ENCODE assay signal across 8 cellular contexts in the genomic region with DNA sequence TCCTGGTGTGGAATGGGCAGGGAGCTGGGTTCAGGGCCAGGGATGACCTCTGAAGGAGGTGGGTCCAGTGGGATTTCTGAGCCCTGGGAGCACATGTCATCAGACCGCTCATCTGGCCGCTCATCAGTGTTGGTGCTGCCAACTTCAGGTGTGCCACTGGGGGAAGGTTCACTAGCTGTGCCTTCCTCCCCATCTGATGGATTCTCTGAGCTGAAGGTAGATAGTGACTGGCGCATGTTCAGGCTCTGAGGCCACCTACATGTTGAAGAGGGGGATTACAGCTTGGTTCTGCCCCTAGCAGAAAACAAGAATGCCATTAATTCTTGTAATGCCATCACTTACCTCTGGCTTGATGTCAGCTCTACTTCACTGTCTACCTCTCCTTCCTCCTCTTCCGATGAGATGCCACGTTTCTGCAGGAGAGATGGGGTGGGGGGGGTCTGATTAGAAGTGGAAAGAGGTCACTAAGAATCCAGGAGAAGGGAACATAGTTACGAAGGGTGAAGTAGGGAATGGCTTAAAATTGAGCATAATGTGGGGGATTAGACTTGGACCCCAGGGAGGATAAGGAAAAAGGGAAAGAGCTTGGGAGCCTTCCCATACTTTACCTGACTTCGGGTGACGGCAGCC. TPM values are rescaled to one million over a fixed set of nuclear protein-coding genes. Genes with fewer than 3 reads are reported as not detected.
DNase-seq lines count a peak whose midpoint lies in the region; ATAC-seq and TF ChIP-seq lines count a peak whose summit lies in the region.

No MANE protein-coding gene starts in this region.

- H3K36me3 ChIP-seq in OCI-LY3 (replicated peaks; ENCODE audit: low read depth, low read length) (peaks cover 47% of the 10 kb centered on the region), smooth muscle cell (ENCODE audit: low read depth) (no peaks in the 10 kb centered on the region), testis (ENCODE audit: low read depth, missing control alignments) (no peaks in the 10 kb centered on the region)

- H3K4me3 ChIP-seq in OCI-LY3 (ENCODE audit: low read length) (no peak overlapping the region), smooth muscle cell (no peak overlapping the region), testis (no peak overlapping the region)

- H3K27me3 Mint-ChIP-seq in endothelial cell (ENCODE audit: unreplicated experiment), result peaks cover 21% of the 10 kb centered on the region

- no peak overlapping the region for H3K27ac ChIP-seq in OCI-LY3 (ENCODE audit: low read length)
- peak overlapping the region; percentile 17 for H3K27ac ChIP-seq in smooth muscle cell (ENCODE audit: low read depth)
- H3K27ac ChIP-seq in testis, result no peak overlapping the region

- TF ChIP-seq POLR2A in testis (IDR thresholded peaks at IDR 0.05), result no peak

- H3K27ac Mint-ChIP-seq in endothelial cell (ENCODE audit: unreplicated experiment), result peak overlapping the region; percentile 4

- peak; percentile 27 for DNase-seq in SIG-M5 treated with dmso at 0.1 percent for 504 hours (lab: John Stamatoyannopoulos, UW; ENCODE audit: unreplicated experiment)
- DNase-seq in SIG-M5 (lab: John Stamatoyannopoulos, UW), result no peak
- DNase-seq in endothelial cell (ENCODE audit: low spot score), result no peak
- DNase-seq in smooth muscle cell (lab: John Stamatoyannopoulos, UW; ENCODE audit: unreplicated experiment), result no peak
- DNase-seq in NCI-H1694 treated with DMSO at 0.1 percent for 48 hours (lab: John Stamatoyannopoulos, UW), result no peak
- no peak for DNase-seq in testis

- TF ChIP-seq CTCF in OCI-LY3 (IDR thresholded peaks at IDR 0.05; ENCODE audit: low read depth, low read length), result peak; percentile 19
- TF ChIP-seq CTCF in endothelial cell (IDR thresholded peaks at IDR 0.05; ENCODE audit: unreplicated experiment), result peak; percentile 22
- no peak for TF ChIP-seq CTCF in smooth muscle cell (IDR thresholded peaks at IDR 0.05; ENCODE audit: borderline replicate concordance, insufficient read depth, poor library complexity, severe bottlenecking)
- TF ChIP-seq CTCF in testis (IDR thresholded peaks at IDR 0.05), result no peak

- H3K79me2 ChIP-seq in OCI-LY3 (ENCODE audit: low read length), result peaks cover 12% of the 10 kb centered on the region
- H3K79me2 ChIP-seq in smooth muscle cell (ENCODE audit: low read depth), result peaks cover 8% of the 10 kb centered on the region

- no peaks in the 10 kb centered on the region for H3K27me3 ChIP-seq in OCI-LY3 (ENCODE audit: low read depth, low read length)
- no peaks in the 10 kb centered on the region for H3K27me3 ChIP-seq in smooth muscle cell (ENCODE audit: low read depth)
- H3K27me3 ChIP-seq in testis, result no peaks in the 10 kb centered on the region

- intact Hi-C loops in testis (cut with DNase I; ENCODE audit: low total_unique reads), result no loop called here

- H2AFZ ChIP-seq in OCI-LY3 (ENCODE audit: low read depth, low read length) (no peak overlapping the region), smooth muscle cell (ENCODE audit: low read depth) (no peak overlapping the region)

- no peak overlapping the region for H3K4me3 Mint-ChIP-seq in endothelial cell (ENCODE audit: unreplicated experiment)

- H3K9me3 Mint-ChIP-seq in endothelial cell (ENCODE audit: unreplicated experiment), result no peaks in the 10 kb centered on the region

- peaks cover 59% of the 10 kb centered on the region for H3F3A ChIP-seq in smooth muscle cell (ENCODE audit: low read depth)

- peaks cover 2% of the 10 kb centered on the region for H3K4me1 Mint-ChIP-seq in endothelial cell (ENCODE audit: unreplicated experiment)

- WGBS in smooth muscle cell (ENCODE audit: low lambda C conversion rate), result 82% methylated on average over 8 of the region's 8 CpGs
- 64 to 84% methylated on average over 6 to 8 of the region's 8 CpGs for WGBS in testis, 2 donors

- H3K4me1 ChIP-seq in OCI-LY3 (ENCODE audit: low read length) (0 out of 2 replicates have a peak, but pooled peaks cover 4% of the 10 kb centered on the region), smooth muscle cell (ENCODE audit: low read depth) (no peaks in the 10 kb centered on the region), testis (peaks cover 14% of the 10 kb centered on the region)

- no peak for ATAC-seq in GM21528 (IDR thresholded peaks at IDR 0.05; ENCODE audit: low FRiP score, unreplicated experiment)

- no peak overlapping the region for H3K9ac ChIP-seq in OCI-LY3 (ENCODE audit: low read length)
- H3K9ac ChIP-seq in smooth muscle cell (ENCODE audit: low read depth), result no peak overlapping the region

- H4K20me1 ChIP-seq in OCI-LY3 (ENCODE audit: insufficient read depth, low read length) (peaks cover 46% of the 10 kb centered on the region), smooth muscle cell (ENCODE audit: low read depth) (peaks cover 100% of the 10 kb centered on the region)

- peaks cover 28% of the 10 kb centered on the region for H3K36me3 Mint-ChIP-seq in endothelial cell (ENCODE audit: low read depth, unreplicated experiment)

- no peaks in the 10 kb centered on the region for H3K9me3 ChIP-seq in OCI-LY3 (ENCODE audit: insufficient read depth, low read length)
- no peaks in the 10 kb centered on the region for H3K9me3 ChIP-seq in smooth muscle cell (replicated peaks; ENCODE audit: low read depth)
- no peaks in the 10 kb centered on the region for H3K9me3 ChIP-seq in testis

- H3K4me2 ChIP-seq in OCI-LY3 (ENCODE audit: low read length), result no peak overlapping the region
- H3K4me2 ChIP-seq in smooth muscle cell, result no peak overlapping the region

RNA-seq across cellular contexts. Expression of a gene that starts 17.2 kb away (rescaled TPM):
- total RNA-seq in endothelial cell (ENCODE audit: unreplicated experiment), result 20.9 TPM
- 11.9 and 34.6 TPM in 2 replicates for total RNA-seq in smooth muscle cell
- 15.1 and 25.3 TPM in 2 replicates for polyA plus RNA-seq in smooth muscle cell
- 10 to 100 TPM; 52.2 to 56.7 TPM for total RNA-seq in testis
- 28.5 TPM for polyA plus RNA-seq in testis (ENCODE audit: insufficient read depth, low read depth, low replicate concordance)

RNA-seq across cellular contexts. Expression of a gene that starts 19.0 kb away (rescaled TPM):
- total RNA-seq in endothelial cell (ENCODE audit: unreplicated experiment) (45.3 TPM), smooth muscle cell (21.3 and 31.8 TPM in 2 replicates), testis (10 to 100 TPM; 67.6 to 73.1 TPM)
- polyA plus RNA-seq in smooth muscle cell (47.5 and 60.3 TPM in 2 replicates), testis (ENCODE audit: insufficient read depth, low read depth, low replicate concordance) (37.8 TPM)

RNA-seq across cellular contexts. Expression of a gene that starts 25.2 kb away (rescaled TPM):
- total RNA-seq in endothelial cell (ENCODE audit: unreplicated experiment) (not detected), smooth muscle cell (not detected in 2 replicates), testis (1 to 10 TPM in 1 of 2 donors, not detected in 1; 1.2 TPM)
- polyA plus RNA-seq in smooth muscle cell (0.38 and 2.6 TPM in 2 replicates), testis (ENCODE audit: insufficient read depth, low read depth, low replicate concordance) (not detected)

RNA-seq across cellular contexts. Expression of a gene that starts 30.2 kb away (rescaled TPM):
- total RNA-seq in endothelial cell (ENCODE audit: unreplicated experiment) (1,084 TPM), smooth muscle cell (229 and 306 TPM in 2 replicates), testis (100 to 1,000 TPM; 553 to 632 TPM)
- polyA plus RNA-seq in smooth muscle cell (90.8 and 128 TPM in 2 replicates), testis (ENCODE audit: insufficient read depth, low read depth, low replicate concordance) (1,065 TPM)

RNA-seq across cellular contexts. Expression of a gene that starts 40.5 kb away (rescaled TPM):
- total RNA-seq in endothelial cell (ENCODE audit: unreplicated experiment) (131 TPM), smooth muscle cell (45.7 and 65.3 TPM in 2 replicates), testis (10 to 100 TPM; 43.4 to 48.5 TPM)
- polyA plus RNA-seq in smooth muscle cell (176 and 181 TPM in 2 replicates), testis (ENCODE audit: insufficient read depth, low read depth, low replicate concordance) (120 TPM)

Comparison
In these comparisons a context has a peak if more than half of its experiments do, and no peak if none do; other contexts are left out.
1. CTCF ChIP-seq: peak in OCI-LY3 (single experiment) and endothelial cell (single experiment); none in smooth muscle cell (single experiment) and testis (0 of 3).